8 cellular contexts compared by ENCODE assay signal in the genomic region with DNA sequence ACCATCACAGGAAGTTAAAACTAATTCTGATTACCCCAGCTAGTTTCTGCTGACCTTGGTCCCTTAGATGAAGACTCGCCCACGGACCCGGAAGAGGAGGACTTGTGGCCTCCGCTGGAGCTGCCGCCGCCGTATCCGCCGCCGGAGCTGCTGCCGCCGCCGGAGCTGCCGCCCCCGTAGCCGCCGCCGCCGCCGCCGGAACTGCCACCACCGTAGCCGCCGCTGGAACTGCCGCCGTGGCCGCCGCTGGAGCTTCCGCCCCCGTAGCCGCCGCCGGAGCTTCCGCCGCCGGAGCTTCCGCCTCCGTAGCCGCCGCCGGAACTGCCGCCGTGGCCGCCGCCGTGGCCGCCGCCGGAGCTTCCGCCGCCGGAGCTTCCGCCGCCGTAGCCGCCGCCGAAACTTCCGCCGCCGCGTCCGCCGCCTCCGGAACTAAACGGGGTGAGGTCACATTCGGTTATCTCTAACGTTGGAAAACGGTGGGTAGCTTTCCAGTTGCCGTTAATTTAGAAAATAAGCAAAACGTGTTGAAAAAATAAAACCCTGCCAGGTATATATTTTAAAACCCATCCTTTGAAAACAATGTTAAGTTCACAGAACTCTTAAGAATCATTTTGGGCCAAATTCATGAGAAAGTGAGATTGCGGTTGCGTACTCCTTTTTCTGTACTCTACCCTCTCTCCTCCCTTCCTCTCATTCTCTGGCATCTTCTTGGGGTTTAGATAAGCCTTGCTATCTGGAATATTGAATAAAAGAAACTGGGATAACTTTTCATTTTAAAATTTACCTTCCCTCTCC. TPM values are rescaled to one million over a fixed set of nuclear protein-coding genes. Genes with fewer than 3 reads are reported as not detected.
DNase-seq lines count a peak whose midpoint lies in the region.

No MANE protein-coding gene starts in this region.

- no peaks in the 10 kb centered on the region for H3K27me3 ChIP-seq in GM23248 (replicated peaks; ENCODE audit: insufficient read depth)
- H3K27me3 ChIP-seq in neuronal stem cell (ENCODE audit: control insufficient read depth in 3 of 3, insufficient read depth in 3 of 3, low read depth in 1 of 3, low read length in 3 of 3), result no peaks in the 10 kb centered on the region
- no peaks in the 10 kb centered on the region for H3K27me3 ChIP-seq in subcutaneous abdominal adipose tissue (ENCODE audit: control insufficient read depth in 5 of 5, insufficient read depth in 4 of 5, low read length in 5 of 5)

- no peak overlapping the region for H4K8ac ChIP-seq in neuronal stem cell (ENCODE audit: low read depth, low read length)

- H4K20me1 ChIP-seq in GM23248 (ENCODE audit: insufficient read depth), result no peaks in the 10 kb centered on the region

- no peak overlapping the region for H4K91ac ChIP-seq in neuronal stem cell (ENCODE audit: low read depth, low read length, poor library complexity)

- H3K14ac ChIP-seq in neuronal stem cell (ENCODE audit: low read length), result no peak overlapping the region

- no peak overlapping the region for H3K4ac ChIP-seq in neuronal stem cell (ENCODE audit: low read length)

- peaks cover 48% of the 10 kb centered on the region for H3F3A ChIP-seq in GM23248 (ENCODE audit: insufficient read depth)

- peaks cover 26% of the 10 kb centered on the region for H3K4me1 ChIP-seq in GM23248 (ENCODE audit: insufficient read depth)
- H3K4me1 ChIP-seq in neuronal stem cell (ENCODE audit: control insufficient read depth in 2 of 2, insufficient read depth in 1 of 2, low read depth in 1 of 2, low read length in 2 of 2), result peaks cover 0 to 2% of the 10 kb centered on the region in 2 donors
- peaks cover 3 to 25% (median 18%) of the 10 kb centered on the region in 5 donors for H3K4me1 ChIP-seq in subcutaneous abdominal adipose tissue (ENCODE audit: control insufficient read depth in 5 of 5, insufficient read depth in 5 of 5, low read length in 5 of 5)

- no peak overlapping the region for H2BK5ac ChIP-seq in neuronal stem cell (ENCODE audit: low read length)

- no peak overlapping the region for H2AK5ac ChIP-seq in neuronal stem cell (ENCODE audit: low read depth, low read length)

- H3K27ac ChIP-seq in GM23248 (peak overlapping the region; percentile 84), neuronal stem cell (replicated peaks; ENCODE audit: low read length) (peak overlapping the region; percentile 63), subcutaneous abdominal adipose tissue (ENCODE audit: low read depth, low read length) (peak overlapping the region; percentile 91)

- H3K4me3 ChIP-seq in GM23248 (peak overlapping the region; percentile 95), neuronal stem cell (ENCODE audit: low read length in 2 of 2) (peak overlapping the region; percentile 82 to 84), subcutaneous abdominal adipose tissue (ENCODE audit: low read depth in 1 of 5, low read length in 5 of 5) (peak overlapping the region; percentile 64 to 84 (median 77))

- H3K9me3 ChIP-seq in GM23248 (ENCODE audit: low read depth), result no peaks in the 10 kb centered on the region
- H3K9me3 ChIP-seq in neuronal stem cell (replicated peaks in 1 of 2; ENCODE audit: control insufficient read depth in 2 of 2, insufficient read depth in 1 of 2, low read depth in 1 of 2, low read length in 2 of 2), result peaks cover 0 to 1% of the 10 kb centered on the region in 2 donors
- no peaks in the 10 kb centered on the region for H3K9me3 ChIP-seq in subcutaneous abdominal adipose tissue (ENCODE audit: control insufficient read depth in 5 of 5, low read length in 5 of 5)

- peaks cover 52% of the 10 kb centered on the region for H3K79me2 ChIP-seq in GM23248 (ENCODE audit: insufficient read depth)

- H2AFZ ChIP-seq in GM23248 (peak overlapping the region; percentile 92), neuronal stem cell (ENCODE audit: low read length) (peak overlapping the region; percentile 98)

- H3K79me1 ChIP-seq in neuronal stem cell (ENCODE audit: low read depth, low read length), result no peaks in the 10 kb centered on the region

- H2BK120ac ChIP-seq in neuronal stem cell (ENCODE audit: low read depth, low read length), result no peak overlapping the region

- no peak overlapping the region for H2BK15ac ChIP-seq in neuronal stem cell (ENCODE audit: low read length)

- H3K4me2 ChIP-seq in GM23248 (ENCODE audit: unreplicated experiment), result peak overlapping the region; percentile 91
- H3K4me2 ChIP-seq in neuronal stem cell (ENCODE audit: insufficient read depth, low read length, poor library complexity, severe bottlenecking), result peak overlapping the region; percentile 43

- peak overlapping the region; percentile 85 for H3K23ac ChIP-seq in neuronal stem cell (ENCODE audit: low read depth, low read length, poor library complexity)

- 1 to 2% methylated on average over 64 to 73 of the region's 73 CpGs for WGBS in GM23248 (ENCODE audit: low coverage in 1 of 2, low lambda C conversion rate in 2 of 2, missing lambda C conversion rate in 2 of 2), 2 experiments
- WGBS in neuronal stem cell (ENCODE audit: extremely low coverage in 2 of 2, insufficient read length in 2 of 2, insufficient replicate concordance in 1 of 2), 2 donors, result no CpG with 5 or more reads among the region's 73 CpGs

- H3K36me3 ChIP-seq in GM23248 (ENCODE audit: low read depth) (peaks cover 12% of the 10 kb centered on the region; the same call in 1 of the 2 replicates), neuronal stem cell (replicated peaks in 1 of 2; ENCODE audit: control insufficient read depth in 2 of 2, insufficient read depth in 2 of 2, low read length in 2 of 2) (peaks cover 5 to 17% of the 10 kb centered on the region in 2 donors), subcutaneous abdominal adipose tissue (ENCODE audit: control insufficient read depth in 5 of 5, insufficient read depth in 5 of 5, low read length in 5 of 5) (peaks cover 0 to 16% (median 7%) of the 10 kb centered on the region in 5 donors)

- no peaks in the 10 kb centered on the region for H3K9me2 ChIP-seq in GM23248 (ENCODE audit: insufficient read depth)

- H3K9ac ChIP-seq in GM23248 (peak overlapping the region; percentile 93), neuronal stem cell (ENCODE audit: low read depth, low read length, poor library complexity) (peak overlapping the region; percentile 77), subcutaneous abdominal adipose tissue (ENCODE audit: low read length in 5 of 5) (peak overlapping the region; percentile 45 to 84 (median 81))

- peak overlapping the region; percentile 95 for H3K18ac ChIP-seq in neuronal stem cell (ENCODE audit: low read length)

- H2BK12ac ChIP-seq in neuronal stem cell (ENCODE audit: low read length), result no peak overlapping the region

- peak; percentile 61 for DNase-seq in DMS153 treated with DMSO at 0.1 percent for 48 hours (lab: John Stamatoyannopoulos, UW; ENCODE audit: unreplicated experiment)
- DNase-seq in GM23248, result peak; percentile 95
- peak; percentile 87 for DNase-seq in LoVo (ENCODE audit: low spot score)
- DNase-seq in SHP77 treated with DMSO at 0.1 percent for 48 hours (lab: John Stamatoyannopoulos, UW), result peak; percentile 50
- DNase-seq in activated gamma-delta T cell treated with anti-CD3 and anti-CD28 coated beads, Interleukin-2, amount 50 U/mL, for 16 hours (ENCODE audit: low read depth), result peak; percentile 74
- peak; percentile 55 for DNase-seq in foreskin melanocyte
- DNase-seq in neuronal stem cell (ENCODE audit: low spot score), result peak; percentile 78

- in situ Hi-C loops in GM23248 (cut with MboI), result loop anchor here (10.0 kb wide), 1 partner anchor 86 kb away; no protein-coding TSS in a partner anchor

RNA-seq across cellular contexts. Expression of a gene that starts 3.5 kb away (rescaled TPM):
- total RNA-seq in GM23248 (2014; rRNA removed; shearing (Covaris generic)), result 21.8 and 23.3 TPM in 2 replicates
- polyA plus RNA-seq in GM23248 (2016; fragmentation: Nextera tagmentation; extraction: Ambion mirVana), result 141 and 145 TPM in 2 replicates
- polyA plus RNA-seq in neuronal stem cell (2013, experiment 1 of 2), result 52.7 TPM
- polyA plus RNA-seq in neuronal stem cell (2013, experiment 2 of 2), result 53.1 TPM

RNA-seq across cellular contexts. Expression of a gene that starts 19.2 kb away (rescaled TPM):
- not detected in 2 replicates for total RNA-seq in GM23248 (2014; rRNA removed; shearing (Covaris generic))
- not detected in 2 replicates for polyA plus RNA-seq in GM23248 (2016; fragmentation: Nextera tagmentation; extraction: Ambion mirVana)
- not detected for polyA plus RNA-seq in neuronal stem cell (2013, experiment 1 of 2)
- not detected for polyA plus RNA-seq in neuronal stem cell (2013, experiment 2 of 2)

RNA-seq across cellular contexts. Expression of a gene that starts 36.6 kb away (rescaled TPM):
- not detected in 2 replicates for total RNA-seq in GM23248 (2014; rRNA removed; shearing (Covaris generic))
- polyA plus RNA-seq in GM23248 (2016; fragmentation: Nextera tagmentation; extraction: Ambion mirVana), result not detected in 2 replicates
- not detected for polyA plus RNA-seq in neuronal stem cell (2013, experiment 1 of 2)
- not detected for polyA plus RNA-seq in neuronal stem cell (2013, experiment 2 of 2)

RNA-seq across cellular contexts. Expression of a gene that starts 46.9 kb away (rescaled TPM):
- not detected in 2 replicates for total RNA-seq in GM23248 (2014; rRNA removed; shearing (Covaris generic))
- not detected in 2 replicates for polyA plus RNA-seq in GM23248 (2016; fragmentation: Nextera tagmentation; extraction: Ambion mirVana)
- not detected for polyA plus RNA-seq in neuronal stem cell (2013, experiment 1 of 2)
- polyA plus RNA-seq in neuronal stem cell (2013, experiment 2 of 2), result not detected

RNA-seq across cellular contexts. Expression of a gene that starts 48.1 kb away (rescaled TPM):
- total RNA-seq in GM23248 (2014; rRNA removed; shearing (Covaris generic)), result not detected in 2 replicates
- polyA plus RNA-seq in GM23248 (2016; fragmentation: Nextera tagmentation; extraction: Ambion mirVana), result not detected in 2 replicates
- not detected for polyA plus RNA-seq in neuronal stem cell (2013, experiment 1 of 2)
- not detected for polyA plus RNA-seq in neuronal stem cell (2013, experiment 2 of 2)

Comparison
In these comparisons a context has a peak if more than half of its experiments do, and no peak if none do; other contexts are left out.
1. Peak in every context shown above with its lines: DNase-seq, H3K4me3 ChIP-seq and H3K27ac ChIP-seq.